In the genomic region with DNA sequence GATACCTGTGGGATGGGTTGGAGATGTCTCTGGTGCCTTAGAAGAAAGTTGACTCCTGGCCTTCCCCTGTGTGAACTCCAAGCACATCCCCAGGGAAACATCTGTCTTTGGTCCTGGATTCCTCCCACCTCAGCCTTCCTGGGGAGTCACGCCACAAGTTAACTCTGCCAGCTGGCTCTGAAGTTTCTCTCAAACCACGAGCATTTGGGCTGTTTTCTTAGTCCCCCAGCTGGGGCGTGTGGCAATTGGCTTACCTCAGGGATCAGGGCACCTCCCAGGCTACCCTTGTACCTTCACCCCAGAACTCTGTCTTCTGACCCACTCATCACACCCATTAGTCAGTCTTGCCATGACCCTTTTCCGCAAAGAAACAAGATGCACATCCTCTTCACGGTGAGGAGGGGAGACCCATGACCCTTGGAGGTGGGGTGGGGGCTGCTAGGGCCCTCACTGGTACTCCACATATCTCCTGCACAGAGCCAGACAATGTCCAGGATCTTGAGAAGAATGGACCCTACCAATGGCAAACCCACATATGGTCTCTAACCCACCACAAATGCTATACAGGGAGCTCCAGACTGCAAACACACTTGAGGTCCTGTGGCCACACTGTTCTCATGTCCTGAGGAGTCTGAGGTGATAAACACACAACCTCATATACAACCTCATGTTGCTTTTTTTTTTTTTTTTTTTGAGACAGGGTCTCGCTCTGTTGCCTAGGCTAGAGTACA, we compare ENCODE assay signal across 1 cellular context.
TF ChIP-seq lines count a peak whose summit lies in the region.

No MANE protein-coding gene starts in this region.

TF ChIP-seq in K562, 482 proteins besides CTCF, POLR2A, EP300 and RAD21:
- TF ChIP-seq ZNF764 (CRISPR knock-in tag; IDR thresholded peaks at IDR 0.05; ENCODE audit: low read depth) (no peak), POLR2AphosphoS2 (IDR thresholded peaks at IDR 0.05; ENCODE audit: low read length) (0 out of 2 replicates have a peak, but pooled peaks have one; percentile 37), POLR2B (IDR thresholded peaks at IDR 0.05; ENCODE audit: low read depth, partially characterized antibody) (peak; percentile 10)
